ENCODE assay signal across 8 cellular contexts in the genomic region with DNA sequence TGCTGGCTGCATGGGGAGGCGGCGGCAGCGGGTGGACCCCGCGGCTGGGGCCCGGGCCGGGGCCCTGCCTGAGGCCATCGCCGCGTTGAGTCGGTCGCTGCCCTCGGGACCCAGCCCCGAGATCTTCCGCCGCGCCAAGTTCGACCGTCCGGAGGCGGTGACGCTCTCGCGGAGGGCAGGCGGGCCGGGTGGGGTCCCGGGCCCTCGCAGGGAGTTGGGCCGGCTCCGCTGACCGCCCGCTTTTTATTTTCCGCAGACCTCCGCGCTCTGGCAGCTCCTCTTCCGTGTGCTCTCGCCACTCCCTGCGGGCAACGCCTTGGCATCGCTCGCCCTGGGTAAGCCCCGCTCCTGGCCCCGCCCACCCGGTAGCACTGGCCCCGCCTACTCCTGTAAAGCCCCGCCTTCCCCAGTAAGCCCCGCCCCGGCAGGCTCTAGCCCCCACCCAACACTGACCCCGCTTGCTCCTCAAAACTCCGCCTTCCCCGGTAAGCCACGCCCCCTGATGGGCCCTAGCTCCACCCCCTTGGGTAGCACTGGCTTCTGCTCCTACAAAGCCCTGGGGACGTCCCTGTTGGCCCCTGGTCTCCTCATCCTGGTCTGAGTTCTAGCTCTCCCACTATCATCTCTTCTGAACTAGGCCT. TPM values are rescaled to one million over a fixed set of nuclear protein-coding genes. Genes with fewer than 3 reads are reported as not detected.
DNase-seq lines count a peak whose midpoint lies in the region; ATAC-seq and TF ChIP-seq lines count a peak whose summit lies in the region.

No MANE protein-coding gene starts in this region.

- no peak overlapping the region for H2BK12ac ChIP-seq in trophoblast cell (ENCODE audit: low read length)

- no peak overlapping the region for H3K9ac ChIP-seq in trophoblast cell (ENCODE audit: low read length)

- intact Hi-C loops in upper lobe of right lung (cut with DNase I), result loop anchor here (10.0 kb wide), 1 partner anchor 97 kb away; the partner anchor contains the start of gene TEX22

- H3K4me1 ChIP-seq in trophoblast cell (ENCODE audit: control insufficient read depth in 1 of 2, insufficient read depth in 2 of 2, low read length in 2 of 2) (peaks cover 13 to 26% of the 10 kb centered on the region in 2 experiments), upper lobe of right lung (peaks cover 23% of the 10 kb centered on the region)

- H3K9me3 ChIP-seq in trophoblast cell (ENCODE audit: insufficient read depth, low read depth, low read length), result peaks cover 17% of the 10 kb centered on the region
- H3K9me3 ChIP-seq in upper lobe of right lung, result no peaks in the 10 kb centered on the region

- peak overlapping the region; percentile 13 for H4K91ac ChIP-seq in trophoblast cell (ENCODE audit: low read depth, low read length)

- no peak overlapping the region for H3K4ac ChIP-seq in trophoblast cell (ENCODE audit: low read depth, low read length)

- peaks cover 10% of the 10 kb centered on the region for H3K79me1 ChIP-seq in trophoblast cell (ENCODE audit: low read length)

- no peak overlapping the region for H3K18ac ChIP-seq in trophoblast cell (ENCODE audit: low read length)

- no peak overlapping the region for H3K23ac ChIP-seq in trophoblast cell (ENCODE audit: low read length)

- H3K36me3 ChIP-seq in trophoblast cell (ENCODE audit: control insufficient read depth in 1 of 2, insufficient read depth in 2 of 2, low read length in 2 of 2), result peaks cover 3 to 4% of the 10 kb centered on the region in 2 experiments
- no peaks in the 10 kb centered on the region for H3K36me3 ChIP-seq in upper lobe of right lung

- POLR2A ChIA-PET in RWPE1 (lab: Yijun Ruan, JAX; ENCODE audit: low non-redundant PET), result no interaction called here

- H3K27ac ChIP-seq in RWPE1, result peak overlapping the region; percentile 100
- H3K27ac ChIP-seq in trophoblast cell (ENCODE audit: low read depth, low read length), result peak overlapping the region; percentile 42
- peak overlapping the region; percentile 87 for H3K27ac ChIP-seq in upper lobe of right lung

- H3K4me2 ChIP-seq in trophoblast cell (ENCODE audit: low read length), result peak overlapping the region; percentile 65

- peak; percentile 86 for DNase-seq in GM03348 (ENCODE audit: low spot score)
- DNase-seq in HT-29 (ENCODE audit: low spot score), result peak; percentile 74
- DNase-seq in RWPE1 (ENCODE audit: low spot score), result peak; percentile 89
- peak; percentile 75 for DNase-seq in activated gamma-delta T cell treated with Interleukin-2 at 50 U/mL for 16 hours
- DNase-seq in globus pallidus (ENCODE audit: low spot score), result peak; percentile 53
- DNase-seq in trophoblast cell, result peak; percentile 77
- peak; percentile 87 for DNase-seq in upper lobe of right lung

- peak overlapping the region; percentile 42 for H3K14ac ChIP-seq in trophoblast cell (ENCODE audit: low read length)

- H4K8ac ChIP-seq in trophoblast cell (ENCODE audit: low read depth, low read length), result peak overlapping the region; percentile 42

- H2AK5ac ChIP-seq in trophoblast cell (ENCODE audit: low read length), result no peak overlapping the region

- ATAC-seq in upper lobe of right lung (peak; percentile 12), HG02763 (IDR thresholded peaks at IDR 0.05; ENCODE audit: unreplicated experiment) (no peak)

- H3K79me2 ChIP-seq in trophoblast cell (ENCODE audit: control insufficient read depth, insufficient read depth, low read length, poor library complexity), result peaks cover 2% of the 10 kb centered on the region

- TF ChIP-seq CTCF in RWPE1 (conservative IDR thresholded peaks at IDR 0.05; ENCODE audit: low read depth) (no peak), upper lobe of right lung (IDR thresholded peaks at IDR 0.05) (no peak)

- H3K4me3 ChIP-seq in trophoblast cell (ENCODE audit: low read depth, low read length), result peak overlapping the region; percentile 76
- H3K4me3 ChIP-seq in upper lobe of right lung, result peak overlapping the region; percentile 77

- H2AFZ ChIP-seq in trophoblast cell (ENCODE audit: insufficient read depth, low read length, poor library complexity), result peak overlapping the region; percentile 58

- CTCF ChIA-PET in RWPE1 (lab: Yijun Ruan, JAX), result interaction anchor here (0.6 to 1.1 kb wide), 3 partner anchors 37 to 123 kb away, joined by 3 to 6 read pairs (median 4); no protein-coding TSS in a partner anchor

- H3K27me3 ChIP-seq in trophoblast cell (ENCODE audit: insufficient read depth, low read length), result peaks cover 16% of the 10 kb centered on the region
- H3K27me3 ChIP-seq in upper lobe of right lung, result no peaks in the 10 kb centered on the region

- peak overlapping the region; percentile 49 for H4K12ac ChIP-seq in trophoblast cell (ENCODE audit: low read depth, low read length)

- peak overlapping the region; percentile 49 for H2BK5ac ChIP-seq in trophoblast cell (ENCODE audit: low read depth, low read length, poor library complexity)

- peak overlapping the region; percentile 49 for H2BK120ac ChIP-seq in trophoblast cell (ENCODE audit: insufficient read depth, low read length, poor library complexity)

- whole genome bisulfite sequencing in trophoblast cell (ENCODE audit: extremely low coverage, insufficient coverage, insufficient read length), result no CpG with 5 or more reads among the region's 53 CpGs

RNA-seq across cellular contexts. Expression of gene TEDC1, which starts 0.4 kb away (rescaled TPM):
- total RNA-seq in HT-29 (2014; rRNA removed; shearing (Covaris generic)), result 112 and 140 TPM in 2 replicates
- polyA plus RNA-seq in trophoblast cell (2013), result 8.8 and 8.9 TPM in 2 replicates
- 7.9 TPM for total RNA-seq in upper lobe of right lung

RNA-seq across cellular contexts. Expression of gene CRIP1, which starts 4.8 kb away (rescaled TPM):
- total RNA-seq in HT-29 (2014; rRNA removed; shearing (Covaris generic)), result 667 and 791 TPM in 2 replicates
- 44.7 and 45.0 TPM in 2 replicates for polyA plus RNA-seq in trophoblast cell (2013)
- total RNA-seq in upper lobe of right lung, result 96.2 TPM

RNA-seq across cellular contexts. Expression of gene CRIP2, which starts 16.9 kb away (rescaled TPM):
- 267 and 274 TPM in 2 replicates for total RNA-seq in HT-29 (2014; rRNA removed; shearing (Covaris generic))
- polyA plus RNA-seq in trophoblast cell (2013), result 85.1 and 90.0 TPM in 2 replicates
- 191 TPM for total RNA-seq in upper lobe of right lung

RNA-seq across cellular contexts. Expression of gene TMEM121, which starts 34.9 kb away (rescaled TPM):
- total RNA-seq in HT-29 (2014; rRNA removed; shearing (Covaris generic)), result 0.31 and 0.65 TPM in 2 replicates
- 0.12 TPM in 2 replicates for polyA plus RNA-seq in trophoblast cell (2013)
- 1.5 TPM for total RNA-seq in upper lobe of right lung

Comparison
In these comparisons a context has a peak if more than half of its experiments do, and no peak if none do; other contexts are left out.
1. H3K27ac ChIP-seq: peak in every context shown above with its lines; median percentile 100 in RWPE1; 87 in upper lobe of right lung; 42 in trophoblast cell.
2. RNA of gene TEDC1, which starts 0.4 kb away (total RNA-seq): 112 to 140 TPM in HT-29; 7.9 TPM in upper lobe of right lung (single experiment); every median in the first group is over 10 times any median in the second.
3. Peak in every context shown above with its lines, with median percentiles within 50 percentile points of each other: DNase-seq.